ENCODE assay signal across 20 cellular contexts in genomic region chr1:52461821-52462220, GRCh38. TPM values are rescaled to one million over a fixed set of nuclear protein-coding genes. Genes with fewer than 3 reads are reported as not detected.
DNase-seq lines count a peak whose midpoint lies in the region; ATAC-seq, FAIRE-seq and TF ChIP-seq lines count a peak whose summit lies in the region.
"Had no signal": no experiment of that assay in that cellular context is flagged by ENCODE, and none has a peak within 500 bp of the region (broad histone marks: within the 10 kb centered on the region; RNA-seq: fewer than 3 reads in every experiment).

No MANE protein-coding gene starts in this region.

- H4K8ac ChIP-seq in H9 (replicated peaks; ENCODE audit: insufficient read length, low read depth, low read length) (no peak overlapping the region), H1 (ENCODE audit: extremely low read depth, insufficient read depth, low read length) (no peak overlapping the region)

- H3K79me2 ChIP-seq in GM23338 (replicated peaks; ENCODE audit: insufficient read depth) (no peaks in the 10 kb centered on the region), H9 (ENCODE audit: insufficient read depth, low read length) (no peaks in the 10 kb centered on the region), H1 (ENCODE audit: control insufficient read depth in 1 of 2, insufficient read depth in 2 of 2, low read length in 2 of 2) (no peaks in the 10 kb centered on the region)

- peak overlapping the region; percentile 56 for H3K4me2 ChIP-seq in GM23338
- no peak overlapping the region for H3K4me2 ChIP-seq in H9 (ENCODE audit: insufficient read depth, insufficient read length, low read length)
- peak overlapping the region in 1 of 2 experiments; percentile 32; a peak in 1 of 4 replicates for H3K4me2 ChIP-seq in H1 (ENCODE audit: insufficient read depth in 1 of 2, low read depth in 2 of 2, low read length in 2 of 2)

- H2BK15ac ChIP-seq in H9 (ENCODE audit: low read depth, low read length) (no peak overlapping the region), H1 (ENCODE audit: low read length) (no peak overlapping the region)

- TF ChIP-seq EP300 in H1 (IDR thresholded peaks at IDR 0.05; ENCODE audit: borderline replicate concordance in 1 of 2, low read depth in 2 of 2, low read length in 2 of 2): no peak

- H4K5ac ChIP-seq in H9 (ENCODE audit: insufficient read length, low read depth, low read length) (no peak overlapping the region), H1 (ENCODE audit: insufficient read length, low read depth, low read length) (peak overlapping the region; percentile 36)

- H3K4me1 Mint-ChIP-seq in GM23338: peaks cover 27% of the 10 kb centered on the region
- peaks cover 32 to 35% of the 10 kb centered on the region in 2 experiments for H3K4me1 Mint-ChIP-seq in H9
- no peaks in the 10 kb centered on the region for H3K4me1 Mint-ChIP-seq in stimulated activated naive B cell treated with anti-CD40 and anti-IgM and Interleukin-4, amounts not matched to agents 10 μg/mL and 1 μg/mL and 100 μg/mL, for 72 hours
- H3K4me1 Mint-ChIP-seq: CD8-positive, alpha-beta memory T cell had no signal

- CTCF ChIA-PET in H1 (lab: Charles Lee; ENCODE audit: partially characterized antibody): interaction anchor here (0.6 to 1.2 kb wide), 2 partner anchors 9 to 391 kb away, joined by 3 to 5 read pairs; no protein-coding TSS in a partner anchor

- TF ChIP-seq CTCF in GM23338 (conservative IDR thresholded peaks at IDR 0.05; ENCODE audit: low read depth in 2 of 2): no peak
- no peak for TF ChIP-seq CTCF in H9 (conservative IDR thresholded peaks at IDR 0.05)
- no peak for TF ChIP-seq CTCF in H1 (IDR thresholded peaks at IDR 0.05; ENCODE audit: control extremely low read depth in 1 of 3, insufficient read depth in 1 of 3, low read depth in 1 of 3, low read length in 3 of 3)

- H3K4ac ChIP-seq in H9 (ENCODE audit: low read depth, low read length): no peak overlapping the region
- no peak overlapping the region for H3K4ac ChIP-seq in H1 (replicated peaks; ENCODE audit: insufficient read length, low read depth, low read length)

- no peak for TF ChIP-seq RAD21 in H1 (IDR thresholded peaks at IDR 0.05 in 1 of 2, conservative IDR thresholded peaks at IDR 0.05 in 1 of 2; ENCODE audit: low read depth in 2 of 2, low read length in 2 of 2)

- H4K91ac ChIP-seq in H9 (ENCODE audit: insufficient read length, low read depth, low read length) (no peak overlapping the region), H1 (replicated peaks; ENCODE audit: insufficient read length, low read length) (no peak overlapping the region)

- H3K4me1 ChIP-seq in GM23338 (ENCODE audit: insufficient read depth) (peaks cover 36% of the 10 kb centered on the region), H9 (ENCODE audit: insufficient read depth, low read length) (peaks cover 3% of the 10 kb centered on the region; the same call in 1 of the 2 replicates), H1 (replicated peaks in 1 of 4; ENCODE audit: control insufficient read depth in 3 of 4, insufficient read depth in 4 of 4, low read length in 3 of 4) (peaks cover 3 to 10% (median 5%) of the 10 kb centered on the region in 4 experiments; a peak in 5 of 7 replicates)
- H3K4me1 ChIP-seq: BE2C had no signal

- H3K18ac ChIP-seq in H9 (ENCODE audit: insufficient read length, low read depth, low read length): no peak overlapping the region
- no peak overlapping the region for H3K18ac ChIP-seq in H1 (ENCODE audit: extremely low read depth, low read length)

- no peak overlapping the region for H2BK20ac ChIP-seq in H9 (ENCODE audit: low read depth, low read length, poor library complexity, severe bottlenecking)
- no peak overlapping the region for H2BK20ac ChIP-seq in H1 (ENCODE audit: low read length)

- no peaks in the 10 kb centered on the region for H3F3A ChIP-seq in GM23338 (replicated peaks; ENCODE audit: low read depth)

- H2AFZ ChIP-seq in GM23338 (no peak overlapping the region), H9 (ENCODE audit: low read length) (no peak overlapping the region), H1 (ENCODE audit: low read length) (no peak overlapping the region)

- no peaks in the 10 kb centered on the region for H3K9me3 ChIP-seq in H9 (ENCODE audit: control insufficient read depth, low read depth, low read length)
- H3K9me3 ChIP-seq in H1 (ENCODE audit: insufficient read depth in 2 of 2, low read depth in 1 of 2, low read length in 1 of 2): no peaks in the 10 kb centered on the region
- H3K9me3 ChIP-seq: BE2C had no signal

- H3K9me3 Mint-ChIP-seq in GM23338: no peaks in the 10 kb centered on the region; the same call in 2 of the 3 replicates
- no peaks in the 10 kb centered on the region for H3K9me3 Mint-ChIP-seq in H9
- H3K9me3 Mint-ChIP-seq in stimulated activated naive B cell treated with anti-CD40 and anti-IgM and Interleukin-4, amounts not matched to agents 10 μg/mL and 1 μg/mL and 100 μg/mL, for 72 hours: no peaks in the 10 kb centered on the region
- H3K9me3 Mint-ChIP-seq: CD4-positive, CD25-positive, alpha-beta regulatory T cell; CD8-positive, alpha-beta memory T cell; IgD-negative memory B cell had no signal

- H3K27ac Mint-ChIP-seq in GM23338: peak overlapping the region; percentile 2; the same call in 1 of the 2 replicates
- H3K27ac Mint-ChIP-seq in H9: peak overlapping the region in 2 of 3 experiments; percentile 2 to 61; a peak in 3 of 7 replicates
- peak overlapping the region; percentile 15 for H3K27ac Mint-ChIP-seq in stimulated activated naive B cell treated with anti-CD40 and anti-IgM and Interleukin-4, amounts not matched to agents 10 μg/mL and 1 μg/mL and 100 μg/mL, for 72 hours
- H3K27ac Mint-ChIP-seq: CD4-positive, CD25-positive, alpha-beta regulatory T cell had no signal

- no peaks in the 10 kb centered on the region for H3K9me2 ChIP-seq in GM23338 (ENCODE audit: insufficient read depth)

- H3K36me3 Mint-ChIP-seq in GM23338 (ENCODE audit: low read depth) (peaks cover 18% of the 10 kb centered on the region), H9 (ENCODE audit: insufficient read depth in 1 of 3, low read depth in 3 of 3) (peaks cover 0 to 20% (median 16%) of the 10 kb centered on the region in 3 experiments; a peak in 5 of 7 replicates)
- peaks cover 13 to 22% of the 10 kb centered on the region in 2 donors for H3K36me3 Mint-ChIP-seq in stimulated activated naive B cell treated with anti-CD40 and anti-IgM and Interleukin-4, amounts not matched to agents 10 μg/mL and 1 μg/mL and 100 μg/mL, for 72 hours

- peaks cover 4% of the 10 kb centered on the region for H3K27me3 Mint-ChIP-seq in GM23338 (ENCODE audit: insufficient read depth, low read depth, poor library complexity)
- H3K27me3 Mint-ChIP-seq in H9 (ENCODE audit: low read depth): no peaks in the 10 kb centered on the region
- no peaks in the 10 kb centered on the region for H3K27me3 Mint-ChIP-seq in stimulated activated naive B cell treated with anti-CD40 and anti-IgM and Interleukin-4, amounts not matched to agents 10 μg/mL and 1 μg/mL and 100 μg/mL, for 72 hours
- H3K27me3 Mint-ChIP-seq: CD4-positive, CD25-positive, alpha-beta regulatory T cell; CD8-positive, alpha-beta memory T cell; IgD-negative memory B cell had no signal

- H3K27ac ChIP-seq in GM23338 (ENCODE audit: low read depth): no peak overlapping the region
- H3K27ac ChIP-seq in H9 (ENCODE audit: insufficient read length, low read depth, low read length): no peak overlapping the region
- no peak overlapping the region for H3K27ac ChIP-seq in H1 (ENCODE audit: low read depth, low read length)

- no peaks in the 10 kb centered on the region for H3K27me3 ChIP-seq in GM23338 (ENCODE audit: insufficient read depth)
- H3K27me3 ChIP-seq in H9 (ENCODE audit: insufficient read depth, low read length): no peaks in the 10 kb centered on the region
- H3K27me3 ChIP-seq in H1 (replicated peaks in 1 of 4; ENCODE audit: control insufficient read depth in 3 of 4, extremely low read depth in 1 of 4, insufficient read depth in 3 of 4, low read length in 3 of 4): no peaks in the 10 kb centered on the region
- H3K27me3 ChIP-seq: BE2C had no signal

- H3K4me3 Mint-ChIP-seq in GM23338: no peak overlapping the region; the same call in 2 of the 3 replicates
- H3K4me3 Mint-ChIP-seq in H9: no peak overlapping the region
- no peak overlapping the region for H3K4me3 Mint-ChIP-seq in stimulated activated naive B cell treated with anti-CD40 and anti-IgM and Interleukin-4, amounts not matched to agents 10 μg/mL and 1 μg/mL and 100 μg/mL, for 72 hours
- H3K4me3 Mint-ChIP-seq: CD4-positive, CD25-positive, alpha-beta regulatory T cell; CD8-positive, alpha-beta memory T cell; IgD-negative memory B cell had no signal

- ATAC-seq in GM23338 (no peak), HG02610 (IDR thresholded peaks at IDR 0.05; ENCODE audit: unreplicated experiment) (no peak)
- no peak for ATAC-seq in stimulated activated naive B cell treated with anti-CD40 and anti-IgM and Interleukin-4, amounts not matched to agents 10 μg/mL and 1 μg/mL and 100 μg/mL, for 72 hours (replicated peaks)
- ATAC-seq: GM12878, HepG2 had no signal

- H3K4me3 ChIP-seq in GM23338 (0 out of 2 replicates have a peak overlapping the region, but pooled peaks have one; percentile 12), H1 (ENCODE audit: extremely low read depth in 1 of 4, insufficient read depth in 2 of 4, low read depth in 3 of 4, low read length in 4 of 4) (peak overlapping the region in 1 of 4 experiments; percentile 36; a peak in 1 of 8 replicates)
- H3K4me3 ChIP-seq: GM12878 had no signal

- H2AK5ac ChIP-seq in H9 (ENCODE audit: insufficient read length, low read length): no peak overlapping the region
- H2AK5ac ChIP-seq in H1 (ENCODE audit: low read depth, low read length): no peak overlapping the region

- H2BK120ac ChIP-seq in H9 (ENCODE audit: low read depth, low read length, poor library complexity, severe bottlenecking) (no peak overlapping the region), H1 (replicated peaks; ENCODE audit: low read depth, low read length) (no peak overlapping the region)

- FAIRE-seq in H1 (lab: Jason Lieb, UNC): no peak
- FAIRE-seq: GM12878, HepG2 had no signal

- H3K14ac ChIP-seq in H9 (ENCODE audit: insufficient read depth, low read length) (no peak overlapping the region), H1 (ENCODE audit: insufficient read length) (no peak overlapping the region)

- POLR2A ChIA-PET in H1 (lab: Charles Lee; ENCODE audit: partially characterized antibody): interaction anchor here (0.7 to 2.1 kb wide), 4 partner anchors 13 to 71 kb away, joined by 3 to 8 read pairs (median 4); no protein-coding TSS in a partner anchor

- H3K9ac ChIP-seq in H9 (ENCODE audit: extremely low read depth, insufficient read length, low read length): no peak overlapping the region
- no peak overlapping the region for H3K9ac ChIP-seq in H1 (replicated peaks in 1 of 4; ENCODE audit: extremely low read depth in 1 of 4, low read depth in 3 of 4, low read length in 3 of 4)

- H3K56ac ChIP-seq in H9 (ENCODE audit: insufficient read length, low read depth, low read length): no peak overlapping the region
- H3K56ac ChIP-seq in H1 (replicated peaks; ENCODE audit: insufficient read length, low read depth, low read length): no peak overlapping the region

- no peak overlapping the region for H3K23ac ChIP-seq in H9 (ENCODE audit: insufficient read length, low read depth, low read length)
- no peak overlapping the region for H3K23ac ChIP-seq in H1 (ENCODE audit: insufficient read length)

- H2BK5ac ChIP-seq in H9 (ENCODE audit: insufficient read length, low read length) (no peak overlapping the region), H1 (ENCODE audit: low read depth, low read length) (no peak overlapping the region)

- no peak for TF ChIP-seq POLR2A in H1 (IDR thresholded peaks at IDR 0.05; ENCODE audit: control extremely low read depth in 1 of 2, low read depth in 2 of 2, low read length in 2 of 2)

- H3K36me3 ChIP-seq in GM23338 (ENCODE audit: insufficient read depth) (no peaks in the 10 kb centered on the region), H1 (ENCODE audit: control insufficient read depth in 2 of 4, insufficient read depth in 4 of 4, low read length in 3 of 4) (0 out of 8 replicates have a peak, but pooled peaks cover 0 to 3% (median 0%) of the 10 kb centered on the region in 4 experiments)
- H3K36me3 ChIP-seq: BE2C had no signal

- H4K20me1 ChIP-seq in GM23338 (replicated peaks; ENCODE audit: insufficient read depth): no peaks in the 10 kb centered on the region
- no peaks in the 10 kb centered on the region for H4K20me1 ChIP-seq in H9 (ENCODE audit: control insufficient read depth, insufficient read depth, insufficient read length)
- H4K20me1 ChIP-seq in H1 (replicated peaks in 1 of 2; ENCODE audit: control insufficient read depth in 1 of 2, insufficient read depth in 2 of 2, low read length in 2 of 2): no peaks in the 10 kb centered on the region

- H2BK12ac ChIP-seq in H9 (ENCODE audit: insufficient read length, low read depth, low read length): no peak overlapping the region
- no peak overlapping the region for H2BK12ac ChIP-seq in H1 (ENCODE audit: low read depth, low read length)

- H3K79me1 ChIP-seq in H9 (ENCODE audit: insufficient read depth, low read depth, low read length, poor library complexity, severe bottlenecking) (no peaks in the 10 kb centered on the region), H1 (ENCODE audit: low read depth, low read length) (no peaks in the 10 kb centered on the region)

- DNase-seq in GM23338 (ENCODE audit: low spot score) (no peak), H9 (no peak), H1 (ENCODE audit: low read depth in 1 of 2, low spot score in 2 of 2) (no peak), foreskin melanocyte (no peak)
- DNase-seq in stimulated activated naive B cell treated with anti-CD40 and anti-IgM and Interleukin-4, amounts not matched to agents 10 μg/mL and 1 μg/mL and 100 μg/mL, for 72 hours: no peak
- DNase-seq: ACHN; BE2C; C1 segment of cervical spinal cord; CD4-positive, CD25-positive, alpha-beta regulatory T cell; CD8-positive, alpha-beta memory T cell; COR-L47; DMS 273 treated with DMSO at 0.1 percent for 48 hours; DMS53; DND-41; EL; H7 had no signal

- no peak overlapping the region for H3T11ph ChIP-seq in H9 (ENCODE audit: low read length)

- H3K23me2 ChIP-seq in H9 (ENCODE audit: insufficient read length, low read depth, low read length, poor library complexity, severe bottlenecking): no peaks in the 10 kb centered on the region
- no peaks in the 10 kb centered on the region for H3K23me2 ChIP-seq in H1 (ENCODE audit: low read depth, low read length)

- no CpG with 5 or more reads among the region's 1 CpG for WGBS in H9 (ENCODE audit: extremely low coverage, insufficient read length, low lambda C conversion rate)
- WGBS in H1 (ENCODE audit: extremely low coverage in 1 of 2, insufficient coverage in 1 of 2, insufficient read length in 1 of 2, insufficient replicate concordance in 2 of 2, low coverage in 1 of 2, low lambda C conversion rate in 2 of 2, missing lambda C conversion rate in 1 of 2), 2 experiments: no CpG with 5 or more reads among the region's 1 CpG

RNA-seq across cellular contexts. Expression of gene PRPF38A, which starts 57.4 kb away (rescaled TPM):
- total RNA-seq in GM23338 (2014; rRNA removed; shearing (Covaris generic)): 24.8 and 29.6 TPM in 2 replicates
- 33.7 and 40.3 TPM in 2 replicates for polyA plus RNA-seq in GM23338 (2016; fragmentation: Nextera tagmentation; extraction: Ambion mirVana)
- total RNA-seq in H9 (2021): 87.2 and 89.9 TPM in 2 replicates
- 70.6 and 76.2 TPM in 2 replicates for total RNA-seq in H1 (2021; fragmentation: NEBNext Ultra II Directional; extraction: Animal tissue kit (Norgen Biotek cat#: 25700))
- 25.6 and 25.7 TPM in 2 replicates for polyA plus RNA-seq in H1 (2011; rRNA removed)
- polyA plus RNA-seq in H1 (2011; cell fraction: cytosol; rRNA removed): 30.6 TPM
- 39.2 TPM for polyA plus RNA-seq in H1 (2011; cell fraction: nucleus; rRNA removed)
- polyA plus RNA-seq in H1 (2012, experiment 1 of 2): 42.7 to 61.2 TPM (median 51.9 TPM) in 4 replicates
- 6.7 TPM for polyA plus RNA-seq in H1 (2012, experiment 2 of 2)
- 48.1 TPM for polyA plus RNA-seq in H1 (2013, experiment 1 of 2)
- 44.3 TPM for polyA plus RNA-seq in H1 (2013, experiment 2 of 2)
- polyA minus RNA-seq in H1 (2011; rRNA and poly(A)+ RNA removed): 36.3 and 41.1 TPM in 2 replicates
- 19.3 TPM for polyA minus RNA-seq in H1 (2011; cell fraction: cytosol; rRNA and poly(A)+ RNA removed)
- polyA minus RNA-seq in H1 (2011; cell fraction: nucleus; rRNA and poly(A)+ RNA removed): 57.3 TPM

RNA-seq across cellular contexts. Expression of gene ORC1, which starts 57.6 kb away (rescaled TPM):
- 54.4 and 55.0 TPM in 2 replicates for total RNA-seq in GM23338 (2014; rRNA removed; shearing (Covaris generic))
- polyA plus RNA-seq in GM23338 (2016; fragmentation: Nextera tagmentation; extraction: Ambion mirVana) (13.0 and 15.1 TPM in 2 replicates), H1 (2011; rRNA removed) (32.4 and 36.9 TPM in 2 replicates)
- 44.3 and 46.4 TPM in 2 replicates for total RNA-seq in H9 (2021)
- total RNA-seq in H1 (2021; fragmentation: NEBNext Ultra II Directional; extraction: Animal tissue kit (Norgen Biotek cat#: 25700)): 49.0 and 49.7 TPM in 2 replicates
- polyA plus RNA-seq in H1 (2011; cell fraction: cytosol; rRNA removed): 41.1 TPM
- 42.9 TPM for polyA plus RNA-seq in H1 (2011; cell fraction: nucleus; rRNA removed)
- 39.1 to 50.4 TPM (median 42.9 TPM) in 4 replicates for polyA plus RNA-seq in H1 (2012, experiment 1 of 2)
- 22.3 TPM for polyA plus RNA-seq in H1 (2012, experiment 2 of 2)
- 28.4 TPM for polyA plus RNA-seq in H1 (2013, experiment 1 of 2)
- polyA plus RNA-seq in H1 (2013, experiment 2 of 2): 25.2 TPM
- polyA minus RNA-seq in H1 (2011; rRNA and poly(A)+ RNA removed): 67.7 and 79.8 TPM in 2 replicates
- 29.1 TPM for polyA minus RNA-seq in H1 (2011; cell fraction: cytosol; rRNA and poly(A)+ RNA removed)
- polyA minus RNA-seq in H1 (2011; cell fraction: nucleus; rRNA and poly(A)+ RNA removed): 41.8 TPM
